In genomic region chr13:50706505-50706904, GRCh38 we compare ENCODE assay signal across 32 cellular contexts.
"Had no signal": no experiment of that assay in that cellular context is flagged by ENCODE, and none has a peak within 500 bp of the region (broad histone marks: within the 10 kb centered on the region; RNA-seq: fewer than 3 reads in every experiment).

No MANE protein-coding gene starts in this region.

- H3K4me3 Mint-ChIP-seq: activated CD4-positive, alpha-beta memory T cell treated with anti-CD3 and anti-CD28 coated beads, Interleukin-2, amount 10 ng/mL, durations not matched to agents 7 days and 5 days; activated CD8-positive, alpha-beta memory T cell treated with anti-CD3 and anti-CD28 coated beads, Interleukin-2, amount 10 ng/mL, durations not matched to agents 7 days and 5 days; activated naive CD8-positive, alpha-beta T cell treated with anti-CD3 and anti-CD28 coated beads for 36 hours; central memory CD8-positive, alpha-beta T cell had no signal

- ATAC-seq: activated CD8-positive, alpha-beta memory T cell treated with anti-CD3 and anti-CD28 coated beads, Interleukin-2, amount 10 ng/mL, durations not matched to agents 7 days and 5 days; K562; PC-3 had no signal

- DNase-seq: activated CD4-positive, alpha-beta memory T cell treated with anti-CD3 and anti-CD28 coated beads, Interleukin-2, amount 10 ng/mL, durations not matched to agents 7 days and 5 days; activated CD4-positive, alpha-beta T cell treated with anti-CD3 and anti-CD28 coated beads for 1 hour; activated CD4-positive, alpha-beta T cell treated with anti-CD3 and anti-CD28 coated beads for 48 hours; activated CD4-positive, CD25-positive, alpha-beta regulatory T cell; activated CD8-positive, alpha-beta memory T cell treated with anti-CD3 and anti-CD28 coated beads for 24 hours; activated CD8-positive, alpha-beta memory T cell treated with anti-CD3 and anti-CD28 coated beads, Interleukin-2, amount 10 ng/mL, durations not matched to agents 7 days and 5 days; activated CD8-positive, alpha-beta memory T cell treated with anti-CD3 and anti-CD28 coated beads, Interleukin-2, amount 50 U/mL, for 48 hours; activated effector memory CD4-positive, alpha-beta T cell treated with Interleukin-2 at 50 U/mL for 16 hours; activated naive CD4-positive, alpha-beta T cell treated with anti-CD3 and anti-CD28 coated beads, Interleukin-2, amount 50 U/mL, for 16 hours; activated naive CD8-positive, alpha-beta T cell treated with anti-CD3 and anti-CD28 coated beads for 36 hours; activated T-cell treated with anti-CD3 and anti-CD28 coated beads, Interleukin-2, amount 50 U/mL, for 48 hours; amniotic stem cell; aorta; brain microvascular endothelial cell; IMR-90; NCI-H1092 treated with DMSO at 0.1 percent for 48 hours; NCI-H1417; NCI-H146; NCI-H187; NCI-H2029 treated with DMSO at 0.1 percent for 48 hours; NCI-H2107; NCI-H2171; NCI-H69; NK-92 treated with Interleukin-12 subunit alpha and Interleukin-12 subunit beta, amount 100 ng/mL, for 24 hours; PC-3; Peyer's patch; RPMI8226; SW 1271; T1000; WERI-Rb-1 had no signal

- H3K4me1 Mint-ChIP-seq: activated CD4-positive, alpha-beta memory T cell treated with anti-CD3 and anti-CD28 coated beads, Interleukin-2, amount 10 ng/mL, durations not matched to agents 7 days and 5 days; activated CD8-positive, alpha-beta memory T cell treated with anti-CD3 and anti-CD28 coated beads, Interleukin-2, amount 10 ng/mL, durations not matched to agents 7 days and 5 days; activated naive CD8-positive, alpha-beta T cell treated with anti-CD3 and anti-CD28 coated beads for 36 hours; central memory CD8-positive, alpha-beta T cell had no signal

- H3K27ac Mint-ChIP-seq: activated CD4-positive, alpha-beta memory T cell treated with anti-CD3 and anti-CD28 coated beads, Interleukin-2, amount 10 ng/mL, durations not matched to agents 7 days and 5 days; activated CD8-positive, alpha-beta memory T cell treated with anti-CD3 and anti-CD28 coated beads, Interleukin-2, amount 10 ng/mL, durations not matched to agents 7 days and 5 days; activated naive CD8-positive, alpha-beta T cell treated with anti-CD3 and anti-CD28 coated beads for 36 hours had no signal

- H3K27me3 Mint-ChIP-seq: activated CD4-positive, alpha-beta memory T cell treated with anti-CD3 and anti-CD28 coated beads, Interleukin-2, amount 10 ng/mL, durations not matched to agents 7 days and 5 days; activated naive CD8-positive, alpha-beta T cell treated with anti-CD3 and anti-CD28 coated beads for 36 hours; central memory CD8-positive, alpha-beta T cell had no signal

- H3K36me3 Mint-ChIP-seq: activated CD8-positive, alpha-beta memory T cell treated with anti-CD3 and anti-CD28 coated beads, Interleukin-2, amount 10 ng/mL, durations not matched to agents 7 days and 5 days; activated naive CD8-positive, alpha-beta T cell treated with anti-CD3 and anti-CD28 coated beads for 36 hours had no signal

- H3K9me3 Mint-ChIP-seq: activated CD4-positive, alpha-beta memory T cell treated with anti-CD3 and anti-CD28 coated beads, Interleukin-2, amount 10 ng/mL, durations not matched to agents 7 days and 5 days; activated naive CD8-positive, alpha-beta T cell treated with anti-CD3 and anti-CD28 coated beads for 36 hours; central memory CD8-positive, alpha-beta T cell had no signal
